In the genomic region with DNA sequence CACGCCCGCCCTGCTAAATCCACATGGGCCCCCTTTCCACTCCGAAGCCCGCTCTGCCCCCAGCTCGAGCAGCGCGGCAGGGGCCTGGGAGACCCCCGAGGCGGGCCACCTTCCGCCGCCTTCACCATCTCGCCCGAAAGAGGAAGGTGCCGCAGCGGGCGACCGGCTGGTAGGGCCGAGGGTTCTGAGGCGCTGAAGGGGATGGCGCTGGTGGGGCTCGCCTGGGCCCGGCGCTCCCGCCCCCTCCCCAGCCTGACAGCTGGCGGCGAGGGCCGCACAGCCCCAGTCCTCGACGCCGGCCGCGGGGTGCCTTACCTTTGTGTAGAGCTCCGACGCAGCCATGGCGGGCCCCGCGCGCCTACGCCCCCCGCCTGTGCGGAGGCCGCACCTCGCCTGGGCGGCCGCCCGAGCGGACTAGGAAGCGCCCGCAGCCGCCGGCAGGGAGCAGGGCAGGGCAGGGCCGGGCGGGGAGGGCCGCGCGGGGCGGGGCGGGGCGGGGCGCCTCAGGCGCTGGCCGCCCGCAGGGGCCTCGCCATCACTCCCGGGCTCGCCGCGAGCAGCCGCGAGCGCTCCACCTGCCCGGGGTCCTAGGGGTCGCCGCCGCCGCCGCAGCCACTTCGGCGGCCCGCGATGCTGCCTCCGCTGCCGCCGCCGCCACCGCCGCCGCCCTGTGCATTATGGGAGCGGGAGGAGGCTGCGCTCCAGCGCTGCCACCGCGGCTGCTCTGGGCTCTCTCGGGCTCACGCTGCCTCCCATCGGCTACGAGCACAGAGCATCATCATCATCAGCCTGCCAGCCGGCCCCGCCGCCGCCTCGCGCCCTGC, we compare ENCODE assay signal across 1 cellular context.
TF ChIP-seq lines count a peak whose summit lies in the region.

A gene (minus strand): TSS at position 416 of the 824 bp plus-strand sequence. CDS start 74 bp downstream, at position 342.

TF ChIP-seq in HEK293, 187 proteins besides CTCF, POLR2A, EP300 and RAD21 (continued from another document and continues in another):
- TF ChIP-seq ZNF184 (tag by site-specific recombination; IDR thresholded peaks at IDR 0.05): no peak
- no peak for TF ChIP-seq KLF10 (tag by site-specific recombination; IDR thresholded peaks at IDR 0.05)
- TF ChIP-seq ZBTB17 (tag by site-specific recombination; IDR thresholded peaks at IDR 0.05): peak; percentile 55; the same call in 1 of the 2 replicates
- TF ChIP-seq ZNF157 (tag by site-specific recombination; IDR thresholded peaks at IDR 0.05): no peak
- TF ChIP-seq ZNF23 (tag by site-specific recombination; IDR thresholded peaks at IDR 0.05; ENCODE audit: borderline replicate concordance): no peak
- no peak for TF ChIP-seq OVOL3 (tag by site-specific recombination; IDR thresholded peaks at IDR 0.05)
- TF ChIP-seq ZBTB8A (tag by site-specific recombination; IDR thresholded peaks at IDR 0.05): peak; percentile 86
- TF ChIP-seq, protein P1, sequence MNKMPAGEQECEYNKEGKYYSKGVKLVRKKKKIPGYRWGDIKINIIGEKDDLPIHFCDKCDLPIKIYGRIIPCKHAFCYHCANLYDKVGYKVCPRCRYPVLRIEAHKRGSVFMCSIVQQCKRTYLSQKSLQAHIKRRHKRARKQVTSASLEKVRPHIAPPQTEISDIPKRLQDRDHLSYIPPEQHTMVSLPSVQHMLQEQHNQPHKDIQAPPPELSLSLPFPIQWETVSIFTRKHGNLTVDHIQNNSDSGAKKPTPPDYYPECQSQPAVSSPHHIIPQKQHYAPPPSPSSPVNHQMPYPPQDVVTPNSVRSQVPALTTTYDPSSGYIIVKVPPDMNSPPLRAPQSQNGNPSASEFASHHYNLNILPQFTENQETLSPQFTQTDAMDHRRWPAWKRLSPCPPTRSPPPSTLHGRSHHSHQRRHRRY (tag by site-specific recombination; IDR thresholded peaks at IDR 0.05): no peak
- no peak for TF ChIP-seq ZNF248 (tag by site-specific recombination; IDR thresholded peaks at IDR 0.05)
- 0 out of 2 replicates have a peak, but pooled peaks have one; percentile 18 for TF ChIP-seq ZNF10 (tag by site-specific recombination; IDR thresholded peaks at IDR 0.05)
- peak; percentile 57; the same call in 1 of the 2 replicates for TF ChIP-seq ZNF76 (tag by site-specific recombination; IDR thresholded peaks at IDR 0.05; ENCODE audit: borderline replicate concordance, low read depth)
- 0 out of 2 replicates have a peak, but pooled peaks have one; percentile 16 for TF ChIP-seq MZF1 (tag by site-specific recombination; IDR thresholded peaks at IDR 0.05; ENCODE audit: borderline replicate concordance)
- TF ChIP-seq ZNF426 (tag by site-specific recombination; IDR thresholded peaks at IDR 0.05): no peak
- TF ChIP-seq ZNF202 (tag by site-specific recombination; IDR thresholded peaks at IDR 0.05; ENCODE audit: borderline replicate concordance): no peak
- TF ChIP-seq OSR2 (tag by site-specific recombination; IDR thresholded peaks at IDR 0.05): no peak
- TF ChIP-seq SP2 (tag by site-specific recombination; IDR thresholded peaks at IDR 0.05): peak; percentile 7; the same call in 1 of the 2 replicates
- TF ChIP-seq RBAK (tag by site-specific recombination; IDR thresholded peaks at IDR 0.05): no peak
- 0 out of 2 replicates have a peak, but pooled peaks have one; percentile 33 for TF ChIP-seq ZSCAN30 (tag by site-specific recombination; IDR thresholded peaks at IDR 0.05)
- TF ChIP-seq, protein P2, sequence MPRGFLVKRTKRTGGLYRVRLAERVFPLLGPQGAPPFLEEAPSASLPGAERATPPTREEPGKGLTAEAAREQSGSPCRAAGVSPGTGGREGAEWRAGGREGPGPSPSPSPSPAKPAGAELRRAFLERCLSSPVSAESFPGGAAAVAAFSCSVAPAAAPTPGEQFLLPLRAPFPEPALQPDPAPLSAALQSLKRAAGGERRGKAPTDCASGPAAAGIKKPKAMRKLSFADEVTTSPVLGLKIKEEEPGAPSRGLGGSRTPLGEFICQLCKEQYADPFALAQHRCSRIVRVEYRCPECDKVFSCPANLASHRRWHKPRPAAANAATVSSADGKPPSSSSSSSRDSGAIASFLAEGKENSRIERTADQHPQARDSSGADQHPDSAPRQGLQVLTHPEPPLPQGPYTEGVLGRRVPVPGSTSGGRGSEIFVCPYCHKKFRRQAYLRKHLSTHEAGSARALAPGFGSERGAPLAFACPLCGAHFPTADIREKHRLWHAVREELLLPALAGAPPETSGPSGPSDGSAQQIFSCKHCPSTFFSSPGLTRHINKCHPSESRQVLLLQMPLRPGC (tag by site-specific recombination; IDR thresholded peaks at IDR 0.05): no peak
- TF ChIP-seq REPIN1 (tag by site-specific recombination; IDR thresholded peaks at IDR 0.05; ENCODE audit: low read depth): no peak
- TF ChIP-seq, protein P3, sequence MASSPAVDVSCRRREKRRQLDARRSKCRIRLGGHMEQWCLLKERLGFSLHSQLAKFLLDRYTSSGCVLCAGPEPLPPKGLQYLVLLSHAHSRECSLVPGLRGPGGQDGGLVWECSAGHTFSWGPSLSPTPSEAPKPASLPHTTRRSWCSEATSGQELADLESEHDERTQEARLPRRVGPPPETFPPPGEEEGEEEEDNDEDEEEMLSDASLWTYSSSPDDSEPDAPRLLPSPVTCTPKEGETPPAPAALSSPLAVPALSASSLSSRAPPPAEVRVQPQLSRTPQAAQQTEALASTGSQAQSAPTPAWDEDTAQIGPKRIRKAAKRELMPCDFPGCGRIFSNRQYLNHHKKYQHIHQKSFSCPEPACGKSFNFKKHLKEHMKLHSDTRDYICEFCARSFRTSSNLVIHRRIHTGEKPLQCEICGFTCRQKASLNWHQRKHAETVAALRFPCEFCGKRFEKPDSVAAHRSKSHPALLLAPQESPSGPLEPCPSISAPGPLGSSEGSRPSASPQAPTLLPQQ (tag by site-specific recombination; IDR thresholded peaks at IDR 0.05): peak; percentile 55
- TF ChIP-seq, protein P4, sequence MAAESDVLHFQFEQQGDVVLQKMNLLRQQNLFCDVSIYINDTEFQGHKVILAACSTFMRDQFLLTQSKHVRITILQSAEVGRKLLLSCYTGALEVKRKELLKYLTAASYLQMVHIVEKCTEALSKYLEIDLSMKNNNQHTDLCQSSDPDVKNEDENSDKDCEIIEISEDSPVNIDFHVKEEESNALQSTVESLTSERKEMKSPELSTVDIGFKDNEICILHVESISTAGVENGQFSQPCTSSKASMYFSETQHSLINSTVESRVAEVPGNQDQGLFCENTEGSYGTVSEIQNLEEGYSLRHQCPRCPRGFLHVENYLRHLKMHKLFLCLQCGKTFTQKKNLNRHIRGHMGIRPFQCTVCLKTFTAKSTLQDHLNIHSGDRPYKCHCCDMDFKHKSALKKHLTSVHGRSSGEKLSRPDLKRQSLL (tag by site-specific recombination; IDR thresholded peaks at IDR 0.05): peak; percentile 67; the same call in 1 of the 2 replicates
- TF ChIP-seq ZNF544 (tag by site-specific recombination; IDR thresholded peaks at IDR 0.05): no peak
- TF ChIP-seq, protein P5, sequence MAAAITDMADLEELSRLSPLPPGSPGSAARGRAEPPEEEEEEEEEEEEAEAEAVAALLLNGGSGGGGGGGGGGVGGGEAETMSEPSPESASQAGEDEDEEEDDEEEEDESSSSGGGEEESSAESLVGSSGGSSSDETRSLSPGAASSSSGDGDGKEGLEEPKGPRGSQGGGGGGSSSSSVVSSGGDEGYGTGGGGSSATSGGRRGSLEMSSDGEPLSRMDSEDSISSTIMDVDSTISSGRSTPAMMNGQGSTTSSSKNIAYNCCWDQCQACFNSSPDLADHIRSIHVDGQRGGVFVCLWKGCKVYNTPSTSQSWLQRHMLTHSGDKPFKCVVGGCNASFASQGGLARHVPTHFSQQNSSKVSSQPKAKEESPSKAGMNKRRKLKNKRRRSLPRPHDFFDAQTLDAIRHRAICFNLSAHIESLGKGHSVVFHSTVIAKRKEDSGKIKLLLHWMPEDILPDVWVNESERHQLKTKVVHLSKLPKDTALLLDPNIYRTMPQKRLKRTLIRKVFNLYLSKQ (tag by site-specific recombination; IDR thresholded peaks at IDR 0.05; ENCODE audit: borderline replicate concordance): no peak
- no peak for TF ChIP-seq MEIS1 (CRISPR knock-in tag; IDR thresholded peaks at IDR 0.05; ENCODE audit: borderline replicate concordance)
- no peak for TF ChIP-seq HOXD13 (CRISPR knock-in tag; IDR thresholded peaks at IDR 0.05; ENCODE audit: borderline replicate concordance)
- TF ChIP-seq ZNF707 (tag by site-specific recombination; IDR thresholded peaks at IDR 0.05): no peak
- no peak for TF ChIP-seq ZNF138 (tag by site-specific recombination; IDR thresholded peaks at IDR 0.05; ENCODE audit: borderline replicate concordance)
- TF ChIP-seq, protein P6, sequence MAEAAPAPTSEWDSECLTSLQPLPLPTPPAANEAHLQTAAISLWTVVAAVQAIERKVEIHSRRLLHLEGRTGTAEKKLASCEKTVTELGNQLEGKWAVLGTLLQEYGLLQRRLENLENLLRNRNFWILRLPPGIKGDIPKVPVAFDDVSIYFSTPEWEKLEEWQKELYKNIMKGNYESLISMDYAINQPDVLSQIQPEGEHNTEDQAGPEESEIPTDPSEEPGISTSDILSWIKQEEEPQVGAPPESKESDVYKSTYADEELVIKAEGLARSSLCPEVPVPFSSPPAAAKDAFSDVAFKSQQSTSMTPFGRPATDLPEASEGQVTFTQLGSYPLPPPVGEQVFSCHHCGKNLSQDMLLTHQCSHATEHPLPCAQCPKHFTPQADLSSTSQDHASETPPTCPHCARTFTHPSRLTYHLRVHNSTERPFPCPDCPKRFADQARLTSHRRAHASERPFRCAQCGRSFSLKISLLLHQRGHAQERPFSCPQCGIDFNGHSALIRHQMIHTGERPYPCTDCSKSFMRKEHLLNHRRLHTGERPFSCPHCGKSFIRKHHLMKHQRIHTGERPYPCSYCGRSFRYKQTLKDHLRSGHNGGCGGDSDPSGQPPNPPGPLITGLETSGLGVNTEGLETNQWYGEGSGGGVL (tag by site-specific recombination; IDR thresholded peaks at IDR 0.05): peak; percentile 30; the same call in 1 of the 2 replicates
- TF ChIP-seq ZNF701 (tag by site-specific recombination; IDR thresholded peaks at IDR 0.05): no peak
- TF ChIP-seq, protein P7, sequence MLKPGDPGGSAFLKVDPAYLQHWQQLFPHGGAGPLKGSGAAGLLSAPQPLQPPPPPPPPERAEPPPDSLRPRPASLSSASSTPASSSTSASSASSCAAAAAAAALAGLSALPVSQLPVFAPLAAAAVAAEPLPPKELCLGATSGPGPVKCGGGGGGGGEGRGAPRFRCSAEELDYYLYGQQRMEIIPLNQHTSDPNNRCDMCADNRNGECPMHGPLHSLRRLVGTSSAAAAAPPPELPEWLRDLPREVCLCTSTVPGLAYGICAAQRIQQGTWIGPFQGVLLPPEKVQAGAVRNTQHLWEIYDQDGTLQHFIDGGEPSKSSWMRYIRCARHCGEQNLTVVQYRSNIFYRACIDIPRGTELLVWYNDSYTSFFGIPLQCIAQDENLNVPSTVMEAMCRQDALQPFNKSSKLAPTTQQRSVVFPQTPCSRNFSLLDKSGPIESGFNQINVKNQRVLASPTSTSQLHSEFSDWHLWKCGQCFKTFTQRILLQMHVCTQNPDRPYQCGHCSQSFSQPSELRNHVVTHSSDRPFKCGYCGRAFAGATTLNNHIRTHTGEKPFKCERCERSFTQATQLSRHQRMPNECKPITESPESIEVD (tag by site-specific recombination; IDR thresholded peaks at IDR 0.05): no peak
- TF ChIP-seq TRIM28 (IDR thresholded peaks at IDR 0.05; ENCODE audit: borderline replicate concordance, low read length): no peak
- no peak for TF ChIP-seq ZNF521 (tag by site-specific recombination; IDR thresholded peaks at IDR 0.05)
- TF ChIP-seq ZNF335 (tag by site-specific recombination; conservative IDR thresholded peaks at IDR 0.05): peak; percentile 63
- no peak for TF ChIP-seq PRDM1 (tag by site-specific recombination; IDR thresholded peaks at IDR 0.05)
- 0 out of 2 replicates have a peak, but pooled peaks have one; percentile 7 for TF ChIP-seq ZNF501 (tag by site-specific recombination; IDR thresholded peaks at IDR 0.05)
- no peak for TF ChIP-seq ZNF416 (tag by site-specific recombination; IDR thresholded peaks at IDR 0.05)
- no peak for TF ChIP-seq ZNF132 (tag by site-specific recombination; IDR thresholded peaks at IDR 0.05; ENCODE audit: borderline replicate concordance)
- TF ChIP-seq, protein P8, sequence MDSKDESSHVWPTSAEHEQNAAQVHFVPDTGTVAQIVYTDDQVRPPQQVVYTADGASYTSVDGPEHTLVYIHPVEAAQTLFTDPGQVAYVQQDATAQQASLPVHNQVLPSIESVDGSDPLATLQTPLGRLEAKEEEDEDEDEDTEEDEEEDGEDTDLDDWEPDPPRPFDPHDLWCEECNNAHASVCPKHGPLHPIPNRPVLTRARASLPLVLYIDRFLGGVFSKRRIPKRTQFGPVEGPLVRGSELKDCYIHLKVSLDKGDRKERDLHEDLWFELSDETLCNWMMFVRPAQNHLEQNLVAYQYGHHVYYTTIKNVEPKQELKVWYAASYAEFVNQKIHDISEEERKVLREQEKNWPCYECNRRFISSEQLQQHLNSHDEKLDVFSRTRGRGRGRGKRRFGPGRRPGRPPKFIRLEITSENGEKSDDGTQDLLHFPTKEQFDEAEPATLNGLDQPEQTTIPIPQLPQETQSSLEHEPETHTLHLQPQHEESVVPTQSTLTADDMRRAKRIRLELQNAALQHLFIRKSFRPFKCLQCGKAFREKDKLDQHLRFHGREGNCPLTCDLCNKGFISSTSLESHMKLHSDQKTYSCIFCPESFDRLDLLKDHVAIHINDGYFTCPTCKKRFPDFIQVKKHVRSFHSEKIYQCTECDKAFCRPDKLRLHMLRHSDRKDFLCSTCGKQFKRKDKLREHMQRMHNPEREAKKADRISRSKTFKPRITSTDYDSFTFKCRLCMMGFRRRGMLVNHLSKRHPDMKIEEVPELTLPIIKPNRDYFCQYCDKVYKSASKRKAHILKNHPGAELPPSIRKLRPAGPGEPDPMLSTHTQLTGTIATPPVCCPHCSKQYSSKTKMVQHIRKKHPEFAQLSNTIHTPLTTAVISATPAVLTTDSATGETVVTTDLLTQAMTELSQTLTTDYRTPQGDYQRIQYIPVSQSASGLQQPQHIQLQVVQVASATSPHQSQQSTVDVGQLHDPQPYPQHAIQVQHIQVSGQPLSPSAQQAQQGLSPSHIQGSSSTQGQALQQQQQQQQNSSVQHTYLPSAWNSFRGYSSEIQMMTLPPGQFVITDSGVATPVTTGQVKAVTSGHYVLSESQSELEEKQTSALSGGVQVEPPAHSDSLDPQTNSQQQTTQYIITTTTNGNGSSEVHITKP (tag by site-specific recombination; IDR thresholded peaks at IDR 0.05): peak; percentile 83
- no peak for TF ChIP-seq ZNF133 (tag by site-specific recombination; IDR thresholded peaks at IDR 0.05)
- TF ChIP-seq GLIS1 (tag by site-specific recombination; IDR thresholded peaks at IDR 0.05): no peak
- TF ChIP-seq KLF9 (tag by site-specific recombination; IDR thresholded peaks at IDR 0.05; ENCODE audit: low read depth): peak; percentile 41; the same call in 1 of the 2 replicates
- peak; percentile 40; the same call in 1 of the 2 replicates for TF ChIP-seq ZXDB (tag by site-specific recombination; IDR thresholded peaks at IDR 0.05)
- no peak for TF ChIP-seq ZNF112 (tag by site-specific recombination; IDR thresholded peaks at IDR 0.05)
- no peak for TF ChIP-seq ZNF777 (tag by site-specific recombination; IDR thresholded peaks at IDR 0.05; ENCODE audit: borderline replicate concordance)
- TF ChIP-seq ZNF341 (tag by site-specific recombination; IDR thresholded peaks at IDR 0.05; ENCODE audit: low read depth): 0 out of 2 replicates have a peak, but pooled peaks have one; percentile 22
